21 cellular contexts compared by ENCODE assay signal in genomic region chr14:104395276-104395675, GRCh38.
DNase-seq lines count a peak whose midpoint lies in the region; ATAC-seq and TF ChIP-seq lines count a peak whose summit lies in the region.
"Had no signal": no experiment of that assay in that cellular context is flagged by ENCODE, and none has a peak within 500 bp of the region (broad histone marks: within the 10 kb centered on the region; RNA-seq: fewer than 3 reads in every experiment).

No MANE protein-coding gene starts in this region.

- H3K4me1 Mint-ChIP-seq in activated CD4-positive, alpha-beta memory T cell treated with anti-CD3 and anti-CD28 coated beads, Interleukin-2, amount 10 ng/mL, durations not matched to agents 7 days and 5 days, result peaks cover 58% of the 10 kb centered on the region
- H3K4me1 Mint-ChIP-seq in activated CD4-positive, alpha-beta memory T cell treated with anti-CD3 and anti-CD28 coated beads for 36 hours (ENCODE audit: low read depth), result peaks cover 65% of the 10 kb centered on the region
- peaks cover 72% of the 10 kb centered on the region for H3K4me1 Mint-ChIP-seq in CD8-positive, alpha-beta T cell (ENCODE audit: low read depth)
- H3K4me1 Mint-ChIP-seq in central memory CD8-positive, alpha-beta T cell, result peaks cover 52% of the 10 kb centered on the region
- peaks cover 37 to 53% of the 10 kb centered on the region in 2 donors for H3K4me1 Mint-ChIP-seq in natural killer cell treated with Interleukin-12 subunit alpha and Interleukin-12 subunit beta and Interleukin-15 and Interleukin-18, amount 100 ng/mL, for 72 hours (ENCODE audit: low read depth in 2 of 2)
- H3K4me1 Mint-ChIP-seq: mesothelial cell of epicardium had no signal

- peaks cover 7% of the 10 kb centered on the region for H3K9me3 ChIP-seq in CD8-positive, alpha-beta T cell (ENCODE audit: low read length)

- peak overlapping the region; percentile 42 for H3K27ac Mint-ChIP-seq in activated CD4-positive, alpha-beta memory T cell treated with anti-CD3 and anti-CD28 coated beads, Interleukin-2, amount 10 ng/mL, durations not matched to agents 7 days and 5 days
- no peak overlapping the region for H3K27ac Mint-ChIP-seq in activated CD4-positive, alpha-beta memory T cell treated with anti-CD3 and anti-CD28 coated beads for 36 hours
- H3K27ac Mint-ChIP-seq in CD8-positive, alpha-beta T cell, result peak overlapping the region; percentile 89
- peak overlapping the region; percentile 90 for H3K27ac Mint-ChIP-seq in central memory CD8-positive, alpha-beta T cell (ENCODE audit: low read depth)
- peak overlapping the region in 1 of 2 donors; percentile 31 for H3K27ac Mint-ChIP-seq in natural killer cell treated with Interleukin-12 subunit alpha and Interleukin-12 subunit beta and Interleukin-15 and Interleukin-18, amount 100 ng/mL, for 72 hours
- H3K27ac Mint-ChIP-seq: mesothelial cell of epicardium; stimulated activated naive B cell treated with anti-CD40 and anti-IgM and Interleukin-4, amounts not matched to agents 10 μg/mL and 1 μg/mL and 100 μg/mL, for 72 hours; WTC11 had no signal

- CTCF ChIA-PET in activated CD4-positive, alpha-beta memory T cell treated with anti-CD3 and anti-CD28 coated beads, Interleukin-2, amount 10 ng/mL, durations not matched to agents 7 days and 5 days (lab: Charles Lee), result no interaction called here
- CTCF ChIA-PET in activated CD4-positive, alpha-beta memory T cell treated with anti-CD3 and anti-CD28 coated beads for 36 hours (lab: Charles Lee), result no interaction called here
- CTCF ChIA-PET in CD8-positive, alpha-beta T cell (lab: Charles Lee), result no interaction called here

- no peak overlapping the region for H3K4me3 Mint-ChIP-seq in activated CD4-positive, alpha-beta memory T cell treated with anti-CD3 and anti-CD28 coated beads, Interleukin-2, amount 10 ng/mL, durations not matched to agents 7 days and 5 days
- no peak overlapping the region for H3K4me3 Mint-ChIP-seq in activated CD4-positive, alpha-beta memory T cell treated with anti-CD3 and anti-CD28 coated beads for 36 hours
- H3K4me3 Mint-ChIP-seq in CD8-positive, alpha-beta T cell, result peak overlapping the region; percentile 26
- H3K4me3 Mint-ChIP-seq in central memory CD8-positive, alpha-beta T cell, result peak overlapping the region; percentile 72
- H3K4me3 Mint-ChIP-seq in natural killer cell treated with Interleukin-12 subunit alpha and Interleukin-12 subunit beta and Interleukin-15 and Interleukin-18, amount 100 ng/mL, for 72 hours, result peak overlapping the region; percentile 69
- H3K4me3 Mint-ChIP-seq: CD14-positive monocyte, mesothelial cell of epicardium, WTC11 had no signal

- no peaks in the 10 kb centered on the region for H3K36me3 ChIP-seq in CD8-positive, alpha-beta T cell (ENCODE audit: insufficient read depth, low read length)
- H3K36me3 ChIP-seq: tibial artery had no signal

- peak; percentile 14 for DNase-seq in activated CD4-positive, alpha-beta memory T cell treated with anti-CD3 and anti-CD28 coated beads, Interleukin-2, amount 10 ng/mL, durations not matched to agents 7 days and 5 days
- DNase-seq in activated CD4-positive, alpha-beta memory T cell treated with anti-CD3 and anti-CD28 coated beads for 36 hours, result no peak
- no peak for DNase-seq in CD8-positive, alpha-beta T cell
- peak in 1 of 2 donors; percentile 12 for DNase-seq in central memory CD8-positive, alpha-beta T cell (ENCODE audit: low spot score in 2 of 2)
- DNase-seq in natural killer cell treated with Interleukin-12 subunit alpha and Interleukin-12 subunit beta and Interleukin-15 and Interleukin-18, amount 100 ng/mL, for 72 hours (ENCODE audit: low spot score), result no peak
- no peak for DNase-seq in foreskin melanocyte
- DNase-seq: EL; foreskin fibroblast; GOT3; IMR-90; NCI-H1694 treated with DMSO at 0.1 percent for 48 hours; NCI-H2227 treated with DMSO at 0.1 percent for 48 hours; SHP77 treated with DMSO at 0.1 percent for 48 hours; stimulated activated CD4-positive, alpha-beta T cell treated with anti-CD3 and anti-CD28 coated beads, Interleukin-15, amount 100 ng/mL, for 24 hours; stimulated activated naive B cell treated with anti-CD40 and anti-IgM and Interleukin-4, amounts not matched to agents 10 μg/mL and 1 μg/mL and 100 μg/mL, for 72 hours had no signal

- peaks cover 12% of the 10 kb centered on the region for H3K36me3 Mint-ChIP-seq in activated CD4-positive, alpha-beta memory T cell treated with anti-CD3 and anti-CD28 coated beads, Interleukin-2, amount 10 ng/mL, durations not matched to agents 7 days and 5 days (ENCODE audit: low read depth)
- peaks cover 6% of the 10 kb centered on the region for H3K36me3 Mint-ChIP-seq in activated CD4-positive, alpha-beta memory T cell treated with anti-CD3 and anti-CD28 coated beads for 36 hours
- no peaks in the 10 kb centered on the region for H3K36me3 Mint-ChIP-seq in CD8-positive, alpha-beta T cell
- H3K36me3 Mint-ChIP-seq in central memory CD8-positive, alpha-beta T cell (ENCODE audit: insufficient read depth), result peaks cover 5% of the 10 kb centered on the region
- H3K36me3 Mint-ChIP-seq in natural killer cell treated with Interleukin-12 subunit alpha and Interleukin-12 subunit beta and Interleukin-15 and Interleukin-18, amount 100 ng/mL, for 72 hours, result peaks cover 9% of the 10 kb centered on the region
- H3K36me3 Mint-ChIP-seq: CD14-positive monocyte had no signal

- H3K27ac ChIP-seq in CD8-positive, alpha-beta T cell (ENCODE audit: low read depth, low read length), result peak overlapping the region; percentile 29
- H3K27ac ChIP-seq: tibial artery had no signal

- peaks cover 13% of the 10 kb centered on the region for H3K9me3 Mint-ChIP-seq in activated CD4-positive, alpha-beta memory T cell treated with anti-CD3 and anti-CD28 coated beads, Interleukin-2, amount 10 ng/mL, durations not matched to agents 7 days and 5 days
- peaks cover 15% of the 10 kb centered on the region for H3K9me3 Mint-ChIP-seq in activated CD4-positive, alpha-beta memory T cell treated with anti-CD3 and anti-CD28 coated beads for 36 hours
- H3K9me3 Mint-ChIP-seq in CD8-positive, alpha-beta T cell, result peaks cover 10% of the 10 kb centered on the region
- peaks cover 7% of the 10 kb centered on the region for H3K9me3 Mint-ChIP-seq in central memory CD8-positive, alpha-beta T cell
- H3K9me3 Mint-ChIP-seq in natural killer cell treated with Interleukin-12 subunit alpha and Interleukin-12 subunit beta and Interleukin-15 and Interleukin-18, amount 100 ng/mL, for 72 hours, result no peaks in the 10 kb centered on the region

- ATAC-seq in CD8-positive, alpha-beta T cell, result no peak
- no peak for ATAC-seq in central memory CD8-positive, alpha-beta T cell (replicated peaks; ENCODE audit: extremely low read depth, poor library complexity, severe bottlenecking)
- no peak for ATAC-seq in natural killer cell treated with Interleukin-12 subunit alpha and Interleukin-12 subunit beta and Interleukin-15 and Interleukin-18, amount 100 ng/mL, for 72 hours
- ATAC-seq in HG02623 (IDR thresholded peaks at IDR 0.05; ENCODE audit: unreplicated experiment), result no peak
- no peak for ATAC-seq in HG02885 (IDR thresholded peaks at IDR 0.05; ENCODE audit: poor library complexity, unreplicated experiment)
- ATAC-seq: WTC11 had no signal

- no peak overlapping the region for H3K4me3 ChIP-seq in CD8-positive, alpha-beta T cell (ENCODE audit: low read depth, low read length)
- H3K4me3 ChIP-seq: tibial artery had no signal

- POLR2A ChIA-PET in activated CD4-positive, alpha-beta memory T cell treated with anti-CD3 and anti-CD28 coated beads, Interleukin-2, amount 10 ng/mL, durations not matched to agents 7 days and 5 days (lab: Charles Lee), result no interaction called here
- POLR2A ChIA-PET in activated CD4-positive, alpha-beta memory T cell treated with anti-CD3 and anti-CD28 coated beads for 36 hours (lab: Charles Lee), result no interaction called here
- POLR2A ChIA-PET in CD8-positive, alpha-beta T cell (lab: Charles Lee), result no interaction called here

- intact Hi-C loops in activated CD4-positive, alpha-beta memory T cell treated with anti-CD3 and anti-CD28 coated beads for 36 hours (cut with micrococcal nuclease), result no loop called here
- intact Hi-C loops in CD8-positive, alpha-beta T cell (cut with DNase I, micrococcal nuclease), result no loop called here

- no peaks in the 10 kb centered on the region for H3K27me3 ChIP-seq in CD8-positive, alpha-beta T cell (ENCODE audit: insufficient read depth, low read length)

- TF ChIP-seq CTCF in CD8-positive, alpha-beta T cell (IDR thresholded peaks at IDR 0.05), result no peak

- H3K27me3 Mint-ChIP-seq in activated CD4-positive, alpha-beta memory T cell treated with anti-CD3 and anti-CD28 coated beads, Interleukin-2, amount 10 ng/mL, durations not matched to agents 7 days and 5 days, result no peaks in the 10 kb centered on the region
- H3K27me3 Mint-ChIP-seq in activated CD4-positive, alpha-beta memory T cell treated with anti-CD3 and anti-CD28 coated beads for 36 hours, result no peaks in the 10 kb centered on the region
- H3K27me3 Mint-ChIP-seq in CD8-positive, alpha-beta T cell (ENCODE audit: low read depth), result no peaks in the 10 kb centered on the region
- H3K27me3 Mint-ChIP-seq in central memory CD8-positive, alpha-beta T cell, result no peaks in the 10 kb centered on the region
- no peaks in the 10 kb centered on the region for H3K27me3 Mint-ChIP-seq in natural killer cell treated with Interleukin-12 subunit alpha and Interleukin-12 subunit beta and Interleukin-15 and Interleukin-18, amount 100 ng/mL, for 72 hours

- peaks cover 77% of the 10 kb centered on the region for H3K4me1 ChIP-seq in CD8-positive, alpha-beta T cell (ENCODE audit: insufficient read depth, low read length)
- H3K4me1 ChIP-seq: tibial artery had no signal

Comparison
In these comparisons a context has a peak if more than half of its experiments do, and no peak if none do; other contexts are left out.
1. H3K4me3 Mint-ChIP-seq: peak in CD8-positive, alpha-beta T cell (single experiment), central memory CD8-positive, alpha-beta T cell (single experiment) and natural killer cell treated with Interleukin-12 subunit alpha and Interleukin-12 subunit beta and Interleukin-15 and Interleukin-18, amount 100 ng/mL, for 72 hours (single experiment); none in activated CD4-positive, alpha-beta memory T cell treated with anti-CD3 and anti-CD28 coated beads, Interleukin-2, amount 10 ng/mL, durations not matched to agents 7 days and 5 days (single experiment) and activated CD4-positive, alpha-beta memory T cell treated with anti-CD3 and anti-CD28 coated beads for 36 hours (single experiment).